8 cellular contexts compared by ENCODE assay signal in genomic region chr6:33426590-33427563, GRCh38. TPM values are rescaled to one million over a fixed set of nuclear protein-coding genes. Genes with fewer than 3 reads are reported as not detected.
DNase-seq lines count a peak whose midpoint lies in the region; ATAC-seq and TF ChIP-seq lines count a peak whose summit lies in the region.

No MANE protein-coding gene starts in this region.

- H3K36me3 ChIP-seq in A673 (ENCODE audit: insufficient read depth, low read length, poor library complexity, severe bottlenecking): peaks cover 4% of the 10 kb centered on the region
- H3K36me3 ChIP-seq in HEK293 (ENCODE audit: control insufficient read depth in 2 of 2, insufficient read depth in 1 of 2, low read length in 2 of 2): no peaks in the 10 kb centered on the region

- no peaks in the 10 kb centered on the region for H3K9me3 Mint-ChIP-seq in activated T-helper 2 cell treated with anti-CD3 and anti-CD28 coated beads, Interferon-gamma antibody, Interleukin-2, Interleukin-4, amounts not matched to agents 10 μg/mL and 5 μg/mL and 100 μg/mL, durations not matched to agents 14 hours and 24 hours and 36 hours

- CTCF ChIA-PET in A673 (lab: Charles Lee): interaction anchor here (0.5 to 0.6 kb wide), 2 partner anchors 46 to 141 kb away, joined by 8 to 9 read pairs; no protein-coding TSS in a partner anchor
- CTCF ChIA-PET in HEK293 (lab: Yijun Ruan, JAX): interaction anchor here (0.6 to 2.3 kb wide), 39 partner anchors 10 to 614 kb away, joined by 3 to 14 read pairs (median 5); partner anchors contain the start of genes B3GALT4, BAK1, PFDN6 and PHF1

- peaks cover 55% of the 10 kb centered on the region for H3K4me1 ChIP-seq in A673 (ENCODE audit: insufficient read depth, low read length, poor library complexity, severe bottlenecking)
- H3K4me1 ChIP-seq in HEK293 (ENCODE audit: control insufficient read depth, insufficient read depth, low read length): peaks cover 12% of the 10 kb centered on the region

- H3K36me3 Mint-ChIP-seq in activated T-helper 2 cell treated with anti-CD3 and anti-CD28 coated beads, Interferon-gamma antibody, Interleukin-2, Interleukin-4, amounts not matched to agents 10 μg/mL and 5 μg/mL and 100 μg/mL, durations not matched to agents 14 hours and 24 hours and 36 hours (ENCODE audit: low read depth): peaks cover 28% of the 10 kb centered on the region

- ATAC-seq in GM21390 (IDR thresholded peaks at IDR 0.05; ENCODE audit: unreplicated experiment) (no peak), HG03460 (IDR thresholded peaks at IDR 0.05; ENCODE audit: unreplicated experiment) (no peak)

- peak overlapping the region; percentile 59 for H3K4me3 ChIP-seq in A673 (ENCODE audit: low read depth, low read length, poor library complexity, severe bottlenecking)
- peak overlapping the region; percentile 49 for H3K4me3 ChIP-seq in HEK293 (ENCODE audit: low read depth, low read length)
- H3K4me3 ChIP-seq in iPS-11a (ENCODE audit: low read depth, low read length): peak overlapping the region; percentile 60

- H3K4me1 Mint-ChIP-seq in activated T-helper 2 cell treated with anti-CD3 and anti-CD28 coated beads, Interferon-gamma antibody, Interleukin-2, Interleukin-4, amounts not matched to agents 10 μg/mL and 5 μg/mL and 100 μg/mL, durations not matched to agents 14 hours and 24 hours and 36 hours (ENCODE audit: low read depth): peaks cover 72% of the 10 kb centered on the region

- TF ChIP-seq CTCF in A673 (conservative IDR thresholded peaks at IDR 0.05; ENCODE audit: low read depth, low read length) (no peak), HEK293 (tag by site-specific recombination; IDR thresholded peaks at IDR 0.05) (no peak)

- intact Hi-C loops in A673 (cut with micrococcal nuclease; ENCODE audit: unreplicated experiment): loop anchor here (2.0 to 10.0 kb wide), 4 partner anchors 36 to 452 kb away; partner anchors contain the start of genes KIFC1 and RGL2
- intact Hi-C loops in activated T-helper 2 cell treated with anti-CD3 and anti-CD28 coated beads, Interferon-gamma antibody, Interleukin-2, Interleukin-4, amounts not matched to agents 10 μg/mL and 5 μg/mL and 100 μg/mL, durations not matched to agents 14 hours and 24 hours and 36 hours (cut with micrococcal nuclease): loop anchor here (1.0 to 10.0 kb wide), 5 partner anchors 17 to 153 kb away; partner anchors contain the start of genes B3GALT4, BAK1, KIFC1 and RPS18

- H3K27me3 Mint-ChIP-seq in activated T-helper 2 cell treated with anti-CD3 and anti-CD28 coated beads, Interferon-gamma antibody, Interleukin-2, Interleukin-4, amounts not matched to agents 10 μg/mL and 5 μg/mL and 100 μg/mL, durations not matched to agents 14 hours and 24 hours and 36 hours (ENCODE audit: low read depth): no peaks in the 10 kb centered on the region

- DNase-seq in A673 (ENCODE audit: low spot score) (peak; percentile 58), ecto neural progenitor cell (ENCODE audit: low spot score) (no peak)
- no peak for DNase-seq in activated T-helper 2 cell treated with anti-CD3 and anti-CD28 coated beads, Interferon-gamma antibody, Interleukin-2, Interleukin-4, amounts not matched to agents 10 μg/mL and 5 μg/mL and 100 μg/mL, durations not matched to agents 14 hours and 24 hours and 36 hours (ENCODE audit: low spot score)
- peak; percentile 27 for DNase-seq in stimulated activated naive CD4-positive, alpha-beta T cell treated with Interleukin-2 at 50 U/mL for 16 hours (lab: John Stamatoyannopoulos, UW)

- H3K4me3 Mint-ChIP-seq in activated T-helper 2 cell treated with anti-CD3 and anti-CD28 coated beads, Interferon-gamma antibody, Interleukin-2, Interleukin-4, amounts not matched to agents 10 μg/mL and 5 μg/mL and 100 μg/mL, durations not matched to agents 14 hours and 24 hours and 36 hours (ENCODE audit: low read depth): peak overlapping the region; percentile 88

- H3K9me3 ChIP-seq in A673 (ENCODE audit: low read depth, low read length, poor library complexity, severe bottlenecking) (no peaks in the 10 kb centered on the region), HEK293 (ENCODE audit: control insufficient read depth, insufficient read depth, low read depth, low read length) (no peaks in the 10 kb centered on the region)

- POLR2A ChIA-PET in A673 (lab: Charles Lee; ENCODE audit: low non-redundant PET) (interaction anchor here (0.8 kb wide), 1 partner anchor 17 kb away, joined by 3 read pairs; no protein-coding TSS in a partner anchor), HEK293 (lab: Yijun Ruan, JAX) (interaction anchor here (0.6 to 2.5 kb wide), 13 partner anchors 8 to 263 kb away, joined by 3 to 18 read pairs (median 6); partner anchors contain the start of genes B3GALT4, BAK1, RGL2 and RPS18)

- H3K27ac Mint-ChIP-seq in activated T-helper 2 cell treated with anti-CD3 and anti-CD28 coated beads, Interferon-gamma antibody, Interleukin-2, Interleukin-4, amounts not matched to agents 10 μg/mL and 5 μg/mL and 100 μg/mL, durations not matched to agents 14 hours and 24 hours and 36 hours: peak overlapping the region; percentile 90

- H3K27me3 ChIP-seq in A673 (replicated peaks; ENCODE audit: insufficient read depth, low read depth, low read length, poor library complexity): no peaks in the 10 kb centered on the region

- no TSS peak for BruUV-seq in A673 (replicated peaks; lab: Mats Ljungman, UMichigan)

- peak overlapping the region; percentile 90 for H3K27ac ChIP-seq in A673 (ENCODE audit: low read depth, low read length, poor library complexity, severe bottlenecking)
- H3K27ac ChIP-seq in HEK293 (ENCODE audit: extremely low read depth, low read depth, low read length): no peak overlapping the region

TF ChIP-seq in HEK293, 187 proteins besides CTCF, POLR2A, EP300 and RAD21 (continues in another document):
- TF ChIP-seq ZXDB (tag by site-specific recombination; IDR thresholded peaks at IDR 0.05): 0 out of 2 replicates have a peak, but pooled peaks have one; percentile 31
- TF ChIP-seq ZIC2 (tag by site-specific recombination; IDR thresholded peaks at IDR 0.05): no peak
- 0 out of 2 replicates have a peak, but pooled peaks have one; percentile 30 for TF ChIP-seq SP7 (tag by site-specific recombination; IDR thresholded peaks at IDR 0.05)
- 0 out of 2 replicates have a peak, but pooled peaks have one; percentile 52 for TF ChIP-seq BCL11B (tag by site-specific recombination; IDR thresholded peaks at IDR 0.05; ENCODE audit: low read depth)
- TF ChIP-seq KLF1 (tag by site-specific recombination; IDR thresholded peaks at IDR 0.05): no peak
- TF ChIP-seq ZBTB17 (tag by site-specific recombination; IDR thresholded peaks at IDR 0.05): no peak
- TF ChIP-seq ZBTB1 (tag by site-specific recombination; IDR thresholded peaks at IDR 0.05): no peak
- TF ChIP-seq ZNF530 (tag by site-specific recombination; IDR thresholded peaks at IDR 0.05; ENCODE audit: low read depth): no peak
- TF ChIP-seq ZNF561 (tag by site-specific recombination; IDR thresholded peaks at IDR 0.05; ENCODE audit: borderline replicate concordance): no peak
- TF ChIP-seq WT1 (tag by site-specific recombination; IDR thresholded peaks at IDR 0.05): 0 out of 2 replicates have a peak, but pooled peaks have one; percentile 8
- TF ChIP-seq GFI1B (tag by site-specific recombination; IDR thresholded peaks at IDR 0.05): no peak

RNA-seq across cellular contexts. Expression of gene SYNGAP1, which starts 7.0 kb away (rescaled TPM):
- 77.6 and 78.5 TPM in 2 replicates for total RNA-seq in A673 (2021)
- 60.1 and 71.3 TPM in 2 replicates for total RNA-seq in activated T-helper 2 cell treated with anti-CD3 and anti-CD28 coated beads, Interferon-gamma antibody, Interleukin-2, Interleukin-4, amounts not matched to agents 10 μg/mL and 5 μg/mL and 100 μg/mL, durations not matched to agents 14 hours and 24 hours and 36 hours

RNA-seq across cellular contexts. Expression of gene CUTA, which starts 9.0 kb away (rescaled TPM):
- total RNA-seq in A673 (2021): 221 and 223 TPM in 2 replicates
- total RNA-seq in activated T-helper 2 cell treated with anti-CD3 and anti-CD28 coated beads, Interferon-gamma antibody, Interleukin-2, Interleukin-4, amounts not matched to agents 10 μg/mL and 5 μg/mL and 100 μg/mL, durations not matched to agents 14 hours and 24 hours and 36 hours: 143 and 146 TPM in 2 replicates

RNA-seq across cellular contexts. Expression of gene PHF1, which starts 16.1 kb away (rescaled TPM):
- total RNA-seq in A673 (2021): 53.5 and 56.1 TPM in 2 replicates
- total RNA-seq in activated T-helper 2 cell treated with anti-CD3 and anti-CD28 coated beads, Interferon-gamma antibody, Interleukin-2, Interleukin-4, amounts not matched to agents 10 μg/mL and 5 μg/mL and 100 μg/mL, durations not matched to agents 14 hours and 24 hours and 36 hours: 33.0 and 39.1 TPM in 2 replicates

RNA-seq across cellular contexts. Expression of gene ZBTB9, which starts 27.5 kb away (rescaled TPM):
- 14.6 and 16.9 TPM in 2 replicates for total RNA-seq in A673 (2021)
- total RNA-seq in activated T-helper 2 cell treated with anti-CD3 and anti-CD28 coated beads, Interferon-gamma antibody, Interleukin-2, Interleukin-4, amounts not matched to agents 10 μg/mL and 5 μg/mL and 100 μg/mL, durations not matched to agents 14 hours and 24 hours and 36 hours: 11.4 and 11.5 TPM in 2 replicates

RNA-seq across cellular contexts. Expression of gene KIFC1, which starts 35.3 kb away (rescaled TPM):
- total RNA-seq in A673 (2021): 123 and 133 TPM in 2 replicates
- 78.3 and 80.9 TPM in 2 replicates for total RNA-seq in activated T-helper 2 cell treated with anti-CD3 and anti-CD28 coated beads, Interferon-gamma antibody, Interleukin-2, Interleukin-4, amounts not matched to agents 10 μg/mL and 5 μg/mL and 100 μg/mL, durations not matched to agents 14 hours and 24 hours and 36 hours

Comparison
In these comparisons a context has a peak if more than half of its experiments do, and no peak if none do; other contexts are left out.
1. DNase-seq: peak in A673 (single experiment) and stimulated activated naive CD4-positive, alpha-beta T cell treated with Interleukin-2 at 50 U/mL for 16 hours (single experiment); none in activated T-helper 2 cell treated with anti-CD3 and anti-CD28 coated beads, Interferon-gamma antibody, Interleukin-2, Interleukin-4, amounts not matched to agents 10 μg/mL and 5 μg/mL and 100 μg/mL, durations not matched to agents 14 hours and 24 hours and 36 hours (single experiment) and ecto neural progenitor cell (single experiment).
2. Peak in every context shown above with its lines, with median percentiles within 50 percentile points of each other: H3K4me3 ChIP-seq.